In genomic region chr6:51737580-51738360, GRCh38 we compare ENCODE assay signal across 1 cellular context.
TF ChIP-seq lines count a peak whose summit lies in the region.

No MANE protein-coding gene starts in this region.

TF ChIP-seq in HepG2, 621 proteins besides CTCF, POLR2A, EP300 and RAD21 (continued from another document):
- TF ChIP-seq, protein P1, sequence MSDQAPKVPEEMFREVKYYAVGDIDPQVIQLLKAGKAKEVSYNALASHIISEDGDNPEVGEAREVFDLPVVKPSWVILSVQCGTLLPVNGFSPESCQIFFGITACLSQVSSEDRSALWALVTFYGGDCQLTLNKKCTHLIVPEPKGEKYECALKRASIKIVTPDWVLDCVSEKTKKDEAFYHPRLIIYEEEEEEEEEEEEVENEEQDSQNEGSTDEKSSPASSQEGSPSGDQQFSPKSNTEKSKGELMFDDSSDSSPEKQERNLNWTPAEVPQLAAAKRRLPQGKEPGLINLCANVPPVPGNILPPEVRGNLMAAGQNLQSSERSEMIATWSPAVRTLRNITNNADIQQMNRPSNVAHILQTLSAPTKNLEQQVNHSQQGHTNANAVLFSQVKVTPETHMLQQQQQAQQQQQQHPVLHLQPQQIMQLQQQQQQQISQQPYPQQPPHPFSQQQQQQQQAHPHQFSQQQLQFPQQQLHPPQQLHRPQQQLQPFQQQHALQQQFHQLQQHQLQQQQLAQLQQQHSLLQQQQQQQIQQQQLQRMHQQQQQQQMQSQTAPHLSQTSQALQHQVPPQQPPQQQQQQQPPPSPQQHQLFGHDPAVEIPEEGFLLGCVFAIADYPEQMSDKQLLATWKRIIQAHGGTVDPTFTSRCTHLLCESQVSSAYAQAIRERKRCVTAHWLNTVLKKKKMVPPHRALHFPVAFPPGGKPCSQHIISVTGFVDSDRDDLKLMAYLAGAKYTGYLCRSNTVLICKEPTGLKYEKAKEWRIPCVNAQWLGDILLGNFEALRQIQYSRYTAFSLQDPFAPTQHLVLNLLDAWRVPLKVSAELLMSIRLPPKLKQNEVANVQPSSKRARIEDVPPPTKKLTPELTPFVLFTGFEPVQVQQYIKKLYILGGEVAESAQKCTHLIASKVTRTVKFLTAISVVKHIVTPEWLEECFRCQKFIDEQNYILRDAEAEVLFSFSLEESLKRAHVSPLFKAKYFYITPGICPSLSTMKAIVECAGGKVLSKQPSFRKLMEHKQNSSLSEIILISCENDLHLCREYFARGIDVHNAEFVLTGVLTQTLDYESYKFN (CRISPR knock-in tag; conservative IDR thresholded peaks at IDR 0.05): 0 out of 2 replicates have a peak, but pooled peaks have one; percentile 28
- TF ChIP-seq HNF4A (CRISPR knock-in tag; IDR thresholded peaks at IDR 0.05) (peak; percentile 48), HNF1A (IDR thresholded peaks at IDR 0.05; ENCODE audit: low read depth) (no peak), HNF1A (CRISPR knock-in tag; IDR thresholded peaks at IDR 0.05; ENCODE audit: borderline replicate concordance) (no peak), ZNF143 (CRISPR knock-in tag; IDR thresholded peaks at IDR 0.05) (no peak), ARID3A (IDR thresholded peaks at IDR 0.05; ENCODE audit: low read depth, low read length) (peak; percentile 83), ONECUT2 (CRISPR knock-in tag; IDR thresholded peaks at IDR 0.05) (0 out of 2 replicates have a peak, but pooled peaks have one; percentile 35), RXRB (CRISPR knock-in tag; IDR thresholded peaks at IDR 0.05; ENCODE audit: borderline replicate concordance) (no peak)
